Comparison of ENCODE assay signal across 20 cellular contexts in the genomic region with DNA sequence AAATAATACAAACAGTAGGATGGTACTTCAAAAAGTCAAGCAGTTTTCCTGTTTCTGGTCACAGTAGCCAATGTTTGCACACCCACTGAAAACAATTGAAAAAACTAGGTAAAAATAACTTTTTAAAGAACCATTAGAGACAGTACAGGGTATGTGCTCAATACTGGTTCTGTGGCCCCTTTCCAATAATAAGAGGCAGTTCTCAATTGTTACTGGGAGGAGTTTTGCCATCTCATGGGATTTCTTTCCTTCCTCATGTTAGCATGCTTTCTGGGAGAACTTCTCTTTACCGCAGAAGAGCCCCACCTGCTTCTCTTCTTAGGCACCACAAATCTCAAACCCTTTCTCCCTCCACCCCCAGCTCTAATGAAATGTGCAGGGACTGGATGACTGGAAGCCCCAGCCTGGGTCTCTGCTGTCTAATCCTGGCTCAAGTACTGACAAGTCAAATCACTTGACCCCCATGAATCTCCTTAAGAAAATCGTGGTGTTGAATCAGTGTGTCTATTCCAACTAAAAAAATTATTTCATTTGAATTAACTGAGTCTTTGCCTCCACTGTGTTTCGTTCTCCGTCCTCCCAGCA. TPM values are rescaled to one million over a fixed set of nuclear protein-coding genes. Genes with fewer than 3 reads are reported as not detected.
DNase-seq lines count a peak whose midpoint lies in the region; ATAC-seq and TF ChIP-seq lines count a peak whose summit lies in the region.
"Had no signal": no experiment of that assay in that cellular context is flagged by ENCODE, and none has a peak within 500 bp of the region (broad histone marks: within the 10 kb centered on the region; RNA-seq: fewer than 3 reads in every experiment).

No MANE protein-coding gene starts in this region.

- intact Hi-C loops in activated CD4-positive, alpha-beta T cell treated with anti-CD3 and anti-CD28 coated beads, Interleukin-2, amount 10 ng/mL, durations not matched to agents 24 days and 14 days (cut with micrococcal nuclease): loop anchor here (5.0 kb wide), 1 partner anchor 167 kb away; the partner anchor contains the start of gene ERCC5
- intact Hi-C loops in activated CD8-positive, alpha-beta T cell treated with anti-CD3 and anti-CD28 coated beads for 36 hours (cut with micrococcal nuclease): no loop called here
- intact Hi-C loops in naive thymus-derived CD4-positive, alpha-beta T cell (cut with micrococcal nuclease): loop anchor here (2.0 to 5.0 kb wide), 5 partner anchors 83 to 167 kb away; partner anchors contain the start of genes ERCC5 (in 2 of the 2), TEX30 (in 1 of the 2) and TPP2 (in 1 of the 2)

- H3K4me1 ChIP-seq in CD8-positive, alpha-beta memory T cell (ENCODE audit: insufficient read depth, low read length): no peaks in the 10 kb centered on the region
- no peaks in the 10 kb centered on the region for H3K4me1 ChIP-seq in naive thymus-derived CD4-positive, alpha-beta T cell (ENCODE audit: control insufficient read depth in 2 of 2, insufficient read depth in 2 of 2, low read length in 2 of 2)
- peaks cover 0 to 8% (median 0%) of the 10 kb centered on the region in 4 donors for H3K4me1 ChIP-seq in upper lobe of left lung
- H3K4me1 ChIP-seq: A549 had no signal

- H3K4me3 Mint-ChIP-seq in activated CD4-positive, alpha-beta T cell treated with anti-CD3 and anti-CD28 coated beads, Interleukin-2, amount 10 ng/mL, durations not matched to agents 24 days and 14 days: no peak overlapping the region
- no peak overlapping the region for H3K4me3 Mint-ChIP-seq in CD8-positive, alpha-beta memory T cell
- no peak overlapping the region for H3K4me3 Mint-ChIP-seq in activated CD8-positive, alpha-beta T cell treated with anti-CD3 and anti-CD28 coated beads for 36 hours
- no peak overlapping the region for H3K4me3 Mint-ChIP-seq in naive thymus-derived CD4-positive, alpha-beta T cell
- H3K4me3 Mint-ChIP-seq: activated naive CD8-positive, alpha-beta T cell treated with anti-CD3 and anti-CD28 coated beads, Interleukin-2, amount 50 U/mL, for 24 hours; type B pancreatic cell had no signal

- 74 to 76% methylated on average over 4 of the region's 4 CpGs for WGBS in upper lobe of left lung, 2 donors

- no peaks in the 10 kb centered on the region for H3K9me3 ChIP-seq in CD8-positive, alpha-beta memory T cell (ENCODE audit: low read length)
- H3K9me3 ChIP-seq in naive thymus-derived CD4-positive, alpha-beta T cell (ENCODE audit: control insufficient read depth in 2 of 3, low read length in 3 of 3): no peaks in the 10 kb centered on the region
- no peaks in the 10 kb centered on the region for H3K9me3 ChIP-seq in upper lobe of left lung
- H3K9me3 ChIP-seq: A549 had no signal

- no peaks in the 10 kb centered on the region for H3K36me3 ChIP-seq in CD8-positive, alpha-beta memory T cell (ENCODE audit: insufficient read depth, low read length)
- H3K36me3 ChIP-seq in naive thymus-derived CD4-positive, alpha-beta T cell (ENCODE audit: control insufficient read depth in 2 of 3, insufficient read depth in 3 of 3, low read length in 3 of 3): peaks cover 0 to 38% (median 0%) of the 10 kb centered on the region in 3 experiments
- H3K36me3 ChIP-seq in upper lobe of left lung: peaks cover 7 to 49% (median 20%) of the 10 kb centered on the region in 4 donors

- no peak overlapping the region for H3K27ac ChIP-seq in CD8-positive, alpha-beta memory T cell (ENCODE audit: low read depth, low read length)
- H3K27ac ChIP-seq in naive thymus-derived CD4-positive, alpha-beta T cell (ENCODE audit: low read depth, low read length): no peak overlapping the region
- H3K27ac ChIP-seq in upper lobe of left lung: peak overlapping the region in 1 of 4 donors; percentile 12
- H3K27ac ChIP-seq: A549 had no signal

- CTCF ChIA-PET in CD8-positive, alpha-beta memory T cell (lab: Charles Lee): interaction anchor here (0.8 kb wide), 1 partner anchor 120 kb away, joined by 3 read pairs; no protein-coding TSS in a partner anchor
- CTCF ChIA-PET in activated CD8-positive, alpha-beta T cell treated with anti-CD3 and anti-CD28 coated beads for 36 hours (lab: Charles Lee): no interaction called here
- CTCF ChIA-PET in naive thymus-derived CD4-positive, alpha-beta T cell (lab: Charles Lee): interaction anchor here (1.1 kb wide), 1 partner anchor 26 kb away, joined by 3 read pairs; no protein-coding TSS in a partner anchor

- H3K27me3 ChIP-seq in CD8-positive, alpha-beta memory T cell (ENCODE audit: insufficient read depth, low read length, poor library complexity, severe bottlenecking): no peaks in the 10 kb centered on the region
- H3K27me3 ChIP-seq in naive thymus-derived CD4-positive, alpha-beta T cell (ENCODE audit: control insufficient read depth in 2 of 2, insufficient read depth in 2 of 2, low read length in 2 of 2): no peaks in the 10 kb centered on the region
- H3K27me3 ChIP-seq in upper lobe of left lung: no peaks in the 10 kb centered on the region

- H3K27ac Mint-ChIP-seq in activated CD4-positive, alpha-beta T cell treated with anti-CD3 and anti-CD28 coated beads, Interleukin-2, amount 10 ng/mL, durations not matched to agents 24 days and 14 days: peak overlapping the region; percentile 62
- H3K27ac Mint-ChIP-seq in CD8-positive, alpha-beta memory T cell: peak overlapping the region; percentile 7 to 94 (median 62)
- H3K27ac Mint-ChIP-seq in activated CD8-positive, alpha-beta T cell treated with anti-CD3 and anti-CD28 coated beads for 36 hours: peak overlapping the region; percentile 56
- peak overlapping the region; percentile 33 to 68 (median 59) for H3K27ac Mint-ChIP-seq in naive thymus-derived CD4-positive, alpha-beta T cell
- H3K27ac Mint-ChIP-seq: type B pancreatic cell had no signal

- no peak for ATAC-seq in activated CD8-positive, alpha-beta T cell treated with anti-CD3 and anti-CD28 coated beads for 36 hours
- ATAC-seq in naive thymus-derived CD4-positive, alpha-beta T cell: no peak
- ATAC-seq in upper lobe of left lung (ENCODE audit: low FRiP score in 2 of 2): no peak
- ATAC-seq: A549; activated naive CD8-positive, alpha-beta T cell treated with anti-CD3 and anti-CD28 coated beads, Interleukin-2, amount 50 U/mL, for 24 hours had no signal

- TF ChIP-seq EP300 in upper lobe of left lung (IDR thresholded peaks at IDR 0.05): no peak

- TF ChIP-seq CTCF in activated CD8-positive, alpha-beta T cell treated with anti-CD3 and anti-CD28 coated beads for 36 hours (IDR thresholded peaks at IDR 0.05): no peak
- no peak for TF ChIP-seq CTCF in upper lobe of left lung (IDR thresholded peaks at IDR 0.05)

- peaks cover 7% of the 10 kb centered on the region for H3K9me3 Mint-ChIP-seq in activated CD4-positive, alpha-beta T cell treated with anti-CD3 and anti-CD28 coated beads, Interleukin-2, amount 10 ng/mL, durations not matched to agents 24 days and 14 days
- H3K9me3 Mint-ChIP-seq in CD8-positive, alpha-beta memory T cell: no peaks in the 10 kb centered on the region
- H3K9me3 Mint-ChIP-seq in activated CD8-positive, alpha-beta T cell treated with anti-CD3 and anti-CD28 coated beads for 36 hours: peaks cover 1% of the 10 kb centered on the region
- no peaks in the 10 kb centered on the region for H3K9me3 Mint-ChIP-seq in naive thymus-derived CD4-positive, alpha-beta T cell
- H3K9me3 Mint-ChIP-seq: type B pancreatic cell had no signal

- no peaks in the 10 kb centered on the region for H3K27me3 Mint-ChIP-seq in activated CD4-positive, alpha-beta T cell treated with anti-CD3 and anti-CD28 coated beads, Interleukin-2, amount 10 ng/mL, durations not matched to agents 24 days and 14 days
- no peaks in the 10 kb centered on the region for H3K27me3 Mint-ChIP-seq in CD8-positive, alpha-beta memory T cell
- H3K27me3 Mint-ChIP-seq in activated CD8-positive, alpha-beta T cell treated with anti-CD3 and anti-CD28 coated beads for 36 hours: no peaks in the 10 kb centered on the region
- no peaks in the 10 kb centered on the region for H3K27me3 Mint-ChIP-seq in naive thymus-derived CD4-positive, alpha-beta T cell
- H3K27me3 Mint-ChIP-seq: activated naive CD8-positive, alpha-beta T cell treated with anti-CD3 and anti-CD28 coated beads, Interleukin-2, amount 50 U/mL, for 24 hours; type B pancreatic cell had no signal

- TF ChIP-seq POLR2A in upper lobe of left lung (IDR thresholded peaks at IDR 0.05): no peak

- POLR2A ChIA-PET in CD8-positive, alpha-beta memory T cell (lab: Charles Lee): no interaction called here
- POLR2A ChIA-PET in activated CD8-positive, alpha-beta T cell treated with anti-CD3 and anti-CD28 coated beads for 36 hours (lab: Charles Lee): interaction anchor here (0.7 kb wide), 1 partner anchor 59 kb away, joined by 3 read pairs; no protein-coding TSS in a partner anchor
- POLR2A ChIA-PET in naive thymus-derived CD4-positive, alpha-beta T cell (lab: Charles Lee): interaction anchor here (1.0 kb wide), 1 partner anchor 19 kb away, joined by 3 read pairs; no protein-coding TSS in a partner anchor

- H3K4me1 Mint-ChIP-seq in activated CD4-positive, alpha-beta T cell treated with anti-CD3 and anti-CD28 coated beads, Interleukin-2, amount 10 ng/mL, durations not matched to agents 24 days and 14 days: peaks cover 23% of the 10 kb centered on the region
- peaks cover 13 to 24% (median 19%) of the 10 kb centered on the region in 3 donors for H3K4me1 Mint-ChIP-seq in CD8-positive, alpha-beta memory T cell
- H3K4me1 Mint-ChIP-seq in activated CD8-positive, alpha-beta T cell treated with anti-CD3 and anti-CD28 coated beads for 36 hours (ENCODE audit: low read depth): peaks cover 19% of the 10 kb centered on the region
- H3K4me1 Mint-ChIP-seq in naive thymus-derived CD4-positive, alpha-beta T cell: peaks cover 14 to 30% (median 18%) of the 10 kb centered on the region in 7 donors

- DNase-seq in activated CD4-positive, alpha-beta T cell treated with anti-CD3 and anti-CD28 coated beads, Interleukin-2, amount 10 ng/mL, durations not matched to agents 24 days and 14 days: no peak
- DNase-seq in activated CD4-positive, alpha-beta T cell treated with anti-CD3 and anti-CD28 coated beads, Interleukin-2, amount 50 U/mL, for 4 hours: no peak
- no peak for DNase-seq in CD8-positive, alpha-beta memory T cell
- DNase-seq in activated CD8-positive, alpha-beta T cell treated with anti-CD3 and anti-CD28 coated beads for 36 hours: no peak
- DNase-seq in naive thymus-derived CD4-positive, alpha-beta T cell: no peak
- DNase-seq in upper lobe of left lung: no peak
- no peak for DNase-seq in DMS79 (lab: John Stamatoyannopoulos, UW)
- DNase-seq in GF-D8 (lab: John Stamatoyannopoulos, UW): no peak
- DNase-seq: activated CD8-positive, alpha-beta memory T cell treated with anti-CD3 and anti-CD28 coated beads, Interleukin-2, amount 50 U/mL, for 48 hours; activated naive CD8-positive, alpha-beta T cell treated with anti-CD3 and anti-CD28 coated beads, Interleukin-2, amount 50 U/mL, for 24 hours; NCI-H1436 treated with DMSO at 0.1 percent for 48 hours; nucleus accumbens; retina; stimulated activated CD4-positive, alpha-beta T cell treated with anti-CD3 and anti-CD28 coated beads, Interleukin-12 subunit alpha, Interleukin-12 subunit beta, amount 100 ng/mL, for 4 hours had no signal

- peaks cover 47% of the 10 kb centered on the region for H3K36me3 Mint-ChIP-seq in activated CD4-positive, alpha-beta T cell treated with anti-CD3 and anti-CD28 coated beads, Interleukin-2, amount 10 ng/mL, durations not matched to agents 24 days and 14 days (ENCODE audit: low read depth)
- H3K36me3 Mint-ChIP-seq in CD8-positive, alpha-beta memory T cell: peaks cover 3 to 37% (median 14%) of the 10 kb centered on the region in 3 donors
- peaks cover 21% of the 10 kb centered on the region for H3K36me3 Mint-ChIP-seq in activated CD8-positive, alpha-beta T cell treated with anti-CD3 and anti-CD28 coated beads for 36 hours (ENCODE audit: low read depth)
- peaks cover 9 to 34% (median 26%) of the 10 kb centered on the region in 5 donors for H3K36me3 Mint-ChIP-seq in naive thymus-derived CD4-positive, alpha-beta T cell

- H3K4me3 ChIP-seq in CD8-positive, alpha-beta memory T cell (ENCODE audit: low read length): no peak overlapping the region
- no peak overlapping the region for H3K4me3 ChIP-seq in naive thymus-derived CD4-positive, alpha-beta T cell (ENCODE audit: low read length)
- no peak overlapping the region for H3K4me3 ChIP-seq in upper lobe of left lung
- H3K4me3 ChIP-seq: A549 had no signal

RNA-seq across cellular contexts. Expression of gene METTL21C, which starts 14.6 kb away (rescaled TPM):
- total RNA-seq in activated CD4-positive, alpha-beta T cell treated with anti-CD3 and anti-CD28 coated beads, Interleukin-2, amount 10 ng/mL, durations not matched to agents 24 days and 14 days: not detected in 2 replicates
- total RNA-seq in CD8-positive, alpha-beta memory T cell: not detected
- not detected for polyA plus RNA-seq in CD8-positive, alpha-beta memory T cell
- not detected for total RNA-seq in activated CD8-positive, alpha-beta T cell treated with anti-CD3 and anti-CD28 coated beads for 36 hours
- total RNA-seq in naive thymus-derived CD4-positive, alpha-beta T cell: not detected
- polyA plus RNA-seq in naive thymus-derived CD4-positive, alpha-beta T cell: not detected
- total RNA-seq in upper lobe of left lung: not detected
- total RNA-seq: epithelial cell of proximal tubule, H4, HepG2, MCF 10A had no signal
- polyA plus RNA-seq: A549, HepG2 had no signal
